ENCODE assay signal across 17 cellular contexts in genomic region chr14:30195946-30196345, GRCh38.
DNase-seq lines count a peak whose midpoint lies in the region; ATAC-seq and TF ChIP-seq lines count a peak whose summit lies in the region.
"Had no signal": no experiment of that assay in that cellular context is flagged by ENCODE, and none has a peak within 500 bp of the region (broad histone marks: within the 10 kb centered on the region; RNA-seq: fewer than 3 reads in every experiment).

No MANE protein-coding gene starts in this region.

- ATAC-seq in esophagus mucosa = no peak
- ATAC-seq: activated CD4-positive, CD25-positive, alpha-beta regulatory T cell treated with anti-CD3 and anti-CD28 coated beads, Interleukin-2, amount 50 U/mL, for 24 hours had no signal

- intact Hi-C loops in ascending aorta (cut with DNase I) = loop anchor here (2.0 to 10.0 kb wide), 3 partner anchors 15 to 429 kb away; partner anchors contain the start of gene SCFD1

- no peak overlapping the region for H3K9ac ChIP-seq in MM.1S (ENCODE audit: low read length)

- no peaks in the 10 kb centered on the region for H3K79me2 ChIP-seq in MM.1S (ENCODE audit: low read length)

- no peak overlapping the region for H3K4me2 ChIP-seq in MM.1S (ENCODE audit: low read depth, low read length)

- H3F3A ChIP-seq in MM.1S (ENCODE audit: insufficient read depth, low read length) = no peaks in the 10 kb centered on the region

- no peak for TF ChIP-seq CTCF in ascending aorta (IDR thresholded peaks at IDR 0.05)
- TF ChIP-seq CTCF in MM.1S (IDR thresholded peaks at IDR 0.05; ENCODE audit: low read length) = no peak

- H3K9me3 ChIP-seq in ascending aorta (no peaks in the 10 kb centered on the region), MM.1S (replicated peaks; ENCODE audit: insufficient read depth, low read length) (no peaks in the 10 kb centered on the region)
- H3K9me3 ChIP-seq: BE2C, neutrophil had no signal

- no peak overlapping the region for H2AFZ ChIP-seq in MM.1S (ENCODE audit: low read length)

- peak; percentile 28 to 37 for DNase-seq in AML-193 (lab: John Stamatoyannopoulos, UW)
- DNase-seq in Kasumi-1 (lab: John Stamatoyannopoulos, UW) = peak; percentile 40 to 51
- no peak for DNase-seq in ascending aorta (ENCODE audit: low spot score in 2 of 2)
- DNase-seq in myocyte (ENCODE audit: low read depth) = peak; percentile 35
- DNase-seq in occipital lobe (lab: John Stamatoyannopoulos, UW) = no peak
- no peak for DNase-seq in MM.1S
- no peak for DNase-seq in SHP77 treated with DMSO at 0.1 percent for 48 hours (lab: John Stamatoyannopoulos, UW)
- DNase-seq: BE2C; central memory CD4-positive, alpha-beta T cell; mesendoderm; NCI-H1417 treated with DMSO at 0.1 percent for 48 hours; NCI-H524 treated with DMSO at 0.1 percent for 48 hours; spleen; stimulated activated naive CD4-positive, alpha-beta T cell treated with Interleukin-2 at 50 U/mL for 16 hours had no signal

- H3K27me3 ChIP-seq in ascending aorta = no peaks in the 10 kb centered on the region
- no peaks in the 10 kb centered on the region for H3K27me3 ChIP-seq in MM.1S (replicated peaks; ENCODE audit: insufficient read depth, low read length)
- H3K27me3 ChIP-seq: BE2C, neutrophil, spleen had no signal

- H4K20me1 ChIP-seq in MM.1S (ENCODE audit: insufficient read depth, low read length) = no peaks in the 10 kb centered on the region

- no peaks in the 10 kb centered on the region for H3K9me2 ChIP-seq in MM.1S (replicated peaks; ENCODE audit: insufficient read depth, low read length)

- H3K27ac ChIP-seq in ascending aorta (peak overlapping the region; percentile 68 to 86), MM.1S (ENCODE audit: low read length) (no peak overlapping the region)
- H3K27ac ChIP-seq: neutrophil, spleen had no signal

- H3K4me3 ChIP-seq in ascending aorta (peak overlapping the region in 1 of 2 donors; percentile 9), MM.1S (ENCODE audit: low read length) (no peak overlapping the region)
- H3K4me3 ChIP-seq: spleen had no signal

- H3K4me1 ChIP-seq in ascending aorta = peaks cover 3 to 22% of the 10 kb centered on the region in 2 donors
- no peaks in the 10 kb centered on the region for H3K4me1 ChIP-seq in MM.1S (ENCODE audit: low read length)
- H3K4me1 ChIP-seq: BE2C, spleen had no signal

- H3K36me3 ChIP-seq in ascending aorta (no peaks in the 10 kb centered on the region), MM.1S (replicated peaks; ENCODE audit: insufficient read depth, low read length) (no peaks in the 10 kb centered on the region)
- H3K36me3 ChIP-seq: BE2C, neutrophil, spleen had no signal

Comparison
In these comparisons a context has a peak if more than half of its experiments do, and no peak if none do; other contexts are left out.
1. DNase-seq: peak in AML-193 (2 of 2), Kasumi-1 (2 of 2) and myocyte (single experiment); none in ascending aorta (0 of 2), occipital lobe (single experiment), MM.1S (single experiment) and SHP77 treated with DMSO at 0.1 percent for 48 hours (single experiment).